ENCODE assay signal across 7 cellular contexts in genomic region chr2:111407632-111408194, GRCh38.
DNase-seq lines count a peak whose midpoint lies in the region; ATAC-seq, FAIRE-seq and TF ChIP-seq lines count a peak whose summit lies in the region.
"Not testable (repeated sequence)": the region's sequence is repeated elsewhere in the genome, so short reads cannot be mapped to it uniquely, and the experiment has no call there.

No MANE protein-coding gene starts in this region.

- not testable (repeated sequence) for H3K36me3 ChIP-seq in IMR-90 (ENCODE audit: control insufficient read depth, insufficient read depth, low read length); Panc1 (ENCODE audit: control insufficient read depth, insufficient read depth, low read length); SJCRH30; HepG2 (replicated peaks in 1 of 2; ENCODE audit: control insufficient read depth in 1 of 2, insufficient read depth in 2 of 2, low read length in 2 of 2)

- H3K27ac Mint-ChIP-seq in stimulated activated effector memory CD8-positive, alpha-beta T cell treated with anti-CD3 and anti-CD28 coated beads, Interleukin-12 subunit alpha, Interleukin-12 subunit beta, amount 100 ng/mL, for 72 hours = not testable (repeated sequence)

- not testable (repeated sequence) for H3K27ac ChIP-seq in IMR-90 (ENCODE audit: insufficient read depth, low read length); Panc1 (ENCODE audit: low read length); SJCRH30; HepG2 (ENCODE audit: extremely low read length, insufficient read depth, low read length)

- not testable (repeated sequence) for H4K8ac ChIP-seq in IMR-90 (ENCODE audit: low read depth in 2 of 2, low read length in 2 of 2)

- not testable (repeated sequence) for DNase-seq in IMR-90; Panc1 (ENCODE audit: low read depth, low spot score); stimulated activated effector memory CD8-positive, alpha-beta T cell treated with anti-CD3 and anti-CD28 coated beads, Interleukin-12 subunit alpha, Interleukin-12 subunit beta, amount 100 ng/mL, for 72 hours (ENCODE audit: low spot score in 2 of 2)
- DNase-seq in SJCRH30 (peak; percentile 23 to 43), choroid plexus epithelial cell (ENCODE audit: low read depth) (peak; percentile 16), iris pigment epithelial cell (ENCODE audit: low read depth) (peak; percentile 19), HepG2 (ENCODE audit: low spot score) (peak; percentile 17)

- not testable (repeated sequence) for H2BK15ac ChIP-seq in IMR-90 (ENCODE audit: low read depth, low read length)

- H3K18ac ChIP-seq in IMR-90 (ENCODE audit: low read depth, low read length) = not testable (repeated sequence)

- H3K27me3 ChIP-seq in IMR-90 (ENCODE audit: control insufficient read depth, insufficient read depth, low read length); Panc1 (ENCODE audit: control insufficient read depth, insufficient read depth, low read length); SJCRH30; HepG2 (ENCODE audit: control insufficient read depth in 1 of 2, insufficient read depth in 2 of 2, low read length in 2 of 2): not testable (repeated sequence)

- H3K56ac ChIP-seq in IMR-90 (ENCODE audit: extremely low read depth, insufficient read depth, low read length) = not testable (repeated sequence)

- not testable (repeated sequence) for H3K4me3 ChIP-seq in IMR-90 (ENCODE audit: insufficient read depth, low read depth, low read length); Panc1 (ENCODE audit: low read depth in 2 of 2, low read length in 2 of 2); SJCRH30; choroid plexus epithelial cell (ENCODE audit: low read depth, low read length); HepG2 (replicated peaks in 1 of 3; ENCODE audit: insufficient read depth in 1 of 3, low read depth in 2 of 3, low read length in 3 of 3)

- not testable (repeated sequence) for H3K79me1 ChIP-seq in IMR-90 (ENCODE audit: low read depth in 1 of 2, low read length in 2 of 2)

- not testable (repeated sequence) for H4K5ac ChIP-seq in IMR-90 (ENCODE audit: low read depth, low read length)

- dilution Hi-C loops in IMR-90 (cut with HindIII; ENCODE audit: low sequenced_read_pairs, unreplicated experiment) = not testable (repeated sequence)

- H3K4ac ChIP-seq in IMR-90 (ENCODE audit: low read depth, low read length) = not testable (repeated sequence)

- not testable (repeated sequence) for H3K4me1 ChIP-seq in IMR-90 (ENCODE audit: control insufficient read depth, insufficient read depth, low read length); Panc1 (ENCODE audit: control insufficient read depth, insufficient read depth, low read length); SJCRH30
- H3K4me1 ChIP-seq in HepG2 (ENCODE audit: insufficient read depth, low read length) = peaks cover 17% of the 10 kb centered on the region

- H3K4me2 ChIP-seq in IMR-90 (ENCODE audit: low read depth, low read length) = peak overlapping the region; percentile 55; the same call in 1 of the 2 replicates
- 0 out of 2 replicates have a peak overlapping the region, but pooled peaks have one; percentile 3 for H3K4me2 ChIP-seq in HepG2 (ENCODE audit: low read depth, low read length)

- not testable (repeated sequence) for TF ChIP-seq EP300 in HepG2 (IDR thresholded peaks at IDR 0.05; ENCODE audit: low read depth in 2 of 2, low read length in 2 of 2); HepG2 (CRISPR knock-in tag; IDR thresholded peaks at IDR 0.05; ENCODE audit: borderline replicate concordance)

- not testable (repeated sequence) for H3K79me2 ChIP-seq in HepG2 (ENCODE audit: insufficient read depth, low read length)

- H4K20me1 ChIP-seq in IMR-90 (ENCODE audit: insufficient read depth, low read length); HepG2 (ENCODE audit: insufficient read depth, low read length): not testable (repeated sequence)

- not testable (repeated sequence) for H3K9me3 ChIP-seq in IMR-90 (ENCODE audit: control insufficient read depth, insufficient read depth, low read length); Panc1 (ENCODE audit: control insufficient read depth, insufficient read depth, low read depth, low read length); SJCRH30 (replicated peaks); HepG2 (ENCODE audit: low read length)

- in situ Hi-C loops in IMR-90 (cut with MboI; ENCODE audit: low sequenced_read_pairs); Panc1 (cut with HindIII; ENCODE audit: low pct_unique_long_range_greater_than_20kb, low sequenced_read_pairs); HepG2 (cut with HindIII; ENCODE audit: extremely low pct_ligation_motif_present, low pct_unique_long_range_greater_than_20kb): not testable (repeated sequence)

- H3K23ac ChIP-seq in IMR-90 (ENCODE audit: low read depth, low read length) = not testable (repeated sequence)

- not testable (repeated sequence) for H3K9me1 ChIP-seq in IMR-90 (ENCODE audit: insufficient read depth, low read length)

- H3K36me3 Mint-ChIP-seq in stimulated activated effector memory CD8-positive, alpha-beta T cell treated with anti-CD3 and anti-CD28 coated beads, Interleukin-12 subunit alpha, Interleukin-12 subunit beta, amount 100 ng/mL, for 72 hours = not testable (repeated sequence)

- peak; percentile 78 for FAIRE-seq in HepG2 (lab: Jason Lieb, UNC)

- ATAC-seq in IMR-90 (ENCODE audit: low read depth) = peak; percentile 64
- peak; percentile 83 for ATAC-seq in Panc1
- peak; percentile 91 for ATAC-seq in HepG2
- peak; percentile 51 for ATAC-seq in stimulated activated effector memory CD8-positive, alpha-beta T cell treated with anti-CD3 and anti-CD28 coated beads, Interleukin-12 subunit alpha, Interleukin-12 subunit beta, amount 100 ng/mL, for 72 hours

- H2AK5ac ChIP-seq in IMR-90 (ENCODE audit: low read depth, low read length) = not testable (repeated sequence)

- H4K91ac ChIP-seq in IMR-90 (ENCODE audit: insufficient read depth, low read depth, low read length) = not testable (repeated sequence)

- WGBS in IMR-90 (ENCODE audit: extremely low coverage in 2 of 2, insufficient read length in 1 of 2), 2 experiments = no CpG with 5 or more reads among the region's 11 CpGs
- no CpG with 5 or more reads among the region's 11 CpGs for WGBS in HepG2 (ENCODE audit: low lambda C conversion rate)

- not testable (repeated sequence) for H2BK120ac ChIP-seq in IMR-90 (ENCODE audit: low read depth, low read length)

- H2AFZ ChIP-seq in IMR-90 (replicated peaks; ENCODE audit: low read length, poor library complexity); HepG2 (ENCODE audit: low read length): not testable (repeated sequence)

- H2AK9ac ChIP-seq in IMR-90 (replicated peaks; ENCODE audit: low read depth, low read length, poor library complexity) = not testable (repeated sequence)

- H3K9ac ChIP-seq in IMR-90 (ENCODE audit: low read depth, low read length); HepG2 (ENCODE audit: insufficient read depth, low read depth, low read length): not testable (repeated sequence)

- not testable (repeated sequence) for TF ChIP-seq POLR2A in IMR-90 (IDR thresholded peaks at IDR 0.05; ENCODE audit: low read depth, low read length); HepG2 (IDR thresholded peaks at IDR 0.05; ENCODE audit: insufficient read depth in 1 of 2, low read depth in 2 of 2, low read length in 2 of 2)

- POLR2A ChIA-PET in IMR-90 (lab: Charles Lee; ENCODE audit: unreplicated experiment); Panc1 (lab: Charles Lee); HepG2 (lab: Yijun Ruan, JAX): not testable (repeated sequence)

- not testable (repeated sequence) for H2BK5ac ChIP-seq in IMR-90 (ENCODE audit: low read depth, low read length, poor library complexity, severe bottlenecking)

- not testable (repeated sequence) for BruUV-seq in IMR-90 (replicated peaks; lab: Mats Ljungman, UMichigan); Panc1 (replicated peaks; lab: Mats Ljungman, UMichigan); HepG2 (replicated peaks; lab: Mats Ljungman, UMichigan)

- H3K14ac ChIP-seq in IMR-90 (replicated peaks; ENCODE audit: low read depth, low read length) = not testable (repeated sequence)

- TF ChIP-seq CTCF in IMR-90 (conservative IDR thresholded peaks at IDR 0.05; ENCODE audit: low read depth, low read length); Panc1 (IDR thresholded peaks at IDR 0.05); choroid plexus epithelial cell (conservative IDR thresholded peaks at IDR 0.05; ENCODE audit: low read depth, low read length); HepG2 (CRISPR knock-in tag; IDR thresholded peaks at IDR 0.05): not testable (repeated sequence)

- H3K4me3 Mint-ChIP-seq in stimulated activated effector memory CD8-positive, alpha-beta T cell treated with anti-CD3 and anti-CD28 coated beads, Interleukin-12 subunit alpha, Interleukin-12 subunit beta, amount 100 ng/mL, for 72 hours = not testable (repeated sequence)

- intact Hi-C loops in IMR-90 (cut with micrococcal nuclease); Panc1 (cut with micrococcal nuclease; ENCODE audit: unreplicated experiment); HepG2 (cut with micrococcal nuclease; ENCODE audit: unreplicated experiment): not testable (repeated sequence)

- H2BK20ac ChIP-seq in IMR-90 (ENCODE audit: low read depth, low read length) = not testable (repeated sequence)

- CTCF ChIA-PET in IMR-90 (lab: Yijun Ruan, JAX); Panc1 (lab: Charles Lee); HepG2 (lab: Yijun Ruan, JAX; ENCODE audit: low intra/inter-chr PET ratio, low total read pairs): not testable (repeated sequence)

- not testable (repeated sequence) for H3K4me1 Mint-ChIP-seq in stimulated activated effector memory CD8-positive, alpha-beta T cell treated with anti-CD3 and anti-CD28 coated beads, Interleukin-12 subunit alpha, Interleukin-12 subunit beta, amount 100 ng/mL, for 72 hours

- not testable (repeated sequence) for TF ChIP-seq RAD21 in IMR-90 (IDR thresholded peaks at IDR 0.05; ENCODE audit: low read length); HepG2 (CRISPR knock-in tag; IDR thresholded peaks at IDR 0.05)

- H3K9me3 Mint-ChIP-seq in stimulated activated effector memory CD8-positive, alpha-beta T cell treated with anti-CD3 and anti-CD28 coated beads, Interleukin-12 subunit alpha, Interleukin-12 subunit beta, amount 100 ng/mL, for 72 hours = not testable (repeated sequence)

TF ChIP-seq in HepG2, 621 proteins besides CTCF, POLR2A, EP300 and RAD21 (continues in another document):
- 0 out of 2 replicates have a peak, but pooled peaks have one; percentile 53 for TF ChIP-seq BCL6 (CRISPR knock-in tag; IDR thresholded peaks at IDR 0.05)
